34 cellular contexts compared by ENCODE assay signal in genomic region chr18:47461977-47462376, GRCh38.
"Had no signal": no experiment of that assay in that cellular context is flagged by ENCODE, and none has a peak within 500 bp of the region (broad histone marks: within the 10 kb centered on the region; RNA-seq: fewer than 3 reads in every experiment).

No MANE protein-coding gene starts in this region.

- H3K27me3 ChIP-seq: MG63 had no signal

- DNase-seq: Karpas-422, Kasumi-1, MG63, MM.1S, MV-4-11, NCI-H1048, NCI-H1092, NCI-H1092 treated with DMSO at 0.1 percent for 48 hours, NCI-H1105, NCI-H1105 treated with DMSO at 0.1 percent for 48 hours, NCI-H1417 treated with DMSO at 0.1 percent for 48 hours, NCI-H1436, NCI-H1436 treated with DMSO at 0.1 percent for 48 hours, NCI-H146, NCI-H1694, NCI-H1694 treated with DMSO at 0.1 percent for 48 hours, NCI-H187, NCI-H187 treated with DMSO at 0.1 percent for 48 hours, NCI-H1930, NCI-H2029, NCI-H2029 treated with DMSO at 0.1 percent for 48 hours, NCI-H2081, NCI-H2081 treated with DMSO at 0.1 percent for 48 hours, NCI-H2107, NCI-H2171, NCI-H2171 treated with DMSO at 0.1 percent for 48 hours, NCI-H2227 treated with DMSO at 0.1 percent for 48 hours, NCI-H226, NCI-H345, NCI-H446, NCI-H446 treated with DMSO at 0.1 percent for 48 hours, NCI-H510A, NCI-H510A treated with DMSO at 0.1 percent for 48 hours, NCI-H524 had no signal

- H3K9me3 ChIP-seq: MG63 had no signal

- H3K4me3 ChIP-seq: MG63 had no signal

- H3K36me3 ChIP-seq: MG63 had no signal
